8 cellular contexts compared by ENCODE assay signal in the genomic region with DNA sequence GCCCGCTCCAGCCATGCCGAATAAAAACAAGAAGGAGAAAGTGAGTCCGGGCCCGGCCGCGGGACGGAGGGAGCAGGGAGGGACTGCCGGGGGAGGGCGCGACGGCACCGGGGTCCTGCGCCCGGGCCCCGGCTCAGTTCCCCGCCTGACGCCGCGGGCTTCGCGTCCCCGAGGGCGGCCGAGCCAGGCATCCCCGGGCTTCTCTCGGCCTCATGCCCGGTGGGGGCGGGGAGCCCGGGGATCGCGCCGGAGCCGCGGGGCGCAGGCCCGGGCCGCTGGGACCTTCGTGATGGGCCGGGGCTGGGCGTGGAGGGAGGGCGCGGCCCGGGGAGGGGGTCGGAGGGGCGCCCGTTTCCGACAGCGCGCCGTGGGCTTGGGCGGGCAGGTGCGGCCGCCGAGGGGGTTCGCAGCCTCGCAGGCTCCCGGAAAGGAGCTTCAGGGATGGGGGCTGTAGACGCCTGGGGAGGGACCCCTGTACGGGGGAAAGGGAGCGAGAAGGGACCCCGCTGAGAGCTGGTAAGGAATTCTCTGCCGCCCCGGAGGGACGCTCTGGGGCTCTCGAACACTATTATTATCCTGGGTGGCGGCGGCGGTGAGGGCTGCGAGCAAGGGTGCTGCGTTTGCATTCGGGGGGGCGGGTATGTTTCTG. TPM values are rescaled to one million over a fixed set of nuclear protein-coding genes. Genes with fewer than 3 reads are reported as not detected.
DNase-seq lines count a peak whose midpoint lies in the region; ATAC-seq, FAIRE-seq and TF ChIP-seq lines count a peak whose summit lies in the region.

No MANE protein-coding gene starts in this region.

- H3K9me3 ChIP-seq in A549, result no peaks in the 10 kb centered on the region
- H3K9me3 ChIP-seq in liver (ENCODE audit: control insufficient read depth in 4 of 4, low read length in 3 of 4), result no peaks in the 10 kb centered on the region

- peak overlapping the region; percentile 77 to 93 for H3K27ac ChIP-seq in A549
- peak overlapping the region; percentile 40 to 62 for H3K27ac ChIP-seq in liver (ENCODE audit: low read depth in 1 of 2, low read length in 2 of 2)

- H3K36me3 ChIP-seq in bronchial epithelial cell (ENCODE audit: control insufficient read depth, insufficient read depth, low read length) (no peaks in the 10 kb centered on the region), liver (ENCODE audit: control insufficient read depth in 4 of 4, insufficient read depth in 3 of 4, low read depth in 1 of 4, low read length in 3 of 4) (peaks cover 0 to 4% (median 1%) of the 10 kb centered on the region in 4 donors)

- ATAC-seq in A549 (0 out of 6 replicates have a peak, but pooled peaks of 1 of the 2 experiments have one; percentile 12), GM18861 (IDR thresholded peaks at IDR 0.05; ENCODE audit: unreplicated experiment) (peak; percentile 25), HG03097 (IDR thresholded peaks at IDR 0.05; ENCODE audit: low FRiP score, unreplicated experiment) (peak; percentile 11)

- H3K4me2 ChIP-seq in A549, result peak overlapping the region; percentile 96

- no peak for TF ChIP-seq EP300 in A549 (IDR thresholded peaks at IDR 0.05)

- CTCF ChIA-PET in A549 (lab: Yijun Ruan, JAX), result interaction anchor here (0.6 to 2.2 kb wide), 5 partner anchors 9 to 200 kb away, joined by 3 to 17 read pairs (median 3); no protein-coding TSS in a partner anchor

- TF ChIP-seq POLR2A in A549 (IDR thresholded peaks at IDR 0.05; ENCODE audit: low read length), result no peak

- TF ChIP-seq RAD21 in A549 (conservative IDR thresholded peaks at IDR 0.05 in 1 of 2, IDR thresholded peaks at IDR 0.05 in 1 of 2), result no peak
- no peak for TF ChIP-seq RAD21 in liver (IDR thresholded peaks at IDR 0.05)

- H3K4me3 ChIP-seq in A549, result peak overlapping the region; percentile 82
- H3K4me3 ChIP-seq in bronchial epithelial cell (ENCODE audit: low read depth, low read length), result peak overlapping the region; percentile 58
- peak overlapping the region; percentile 62 to 72 (median 65) for H3K4me3 ChIP-seq in liver (ENCODE audit: low read depth in 1 of 3, low read length in 3 of 3)

- 2% methylated on average over 23 of the region's 72 CpGs for WGBS in A549 (ENCODE audit: missing lambda C conversion rate)
- under 1% methylated on average over 72 of the region's 72 CpGs for WGBS in liver

- H3K9ac ChIP-seq in liver (ENCODE audit: low read depth in 1 of 2, low read length in 2 of 2), result peak overlapping the region; percentile 10 to 63

- FAIRE-seq in A549 (lab: Jason Lieb, UNC) (no peak), bronchial epithelial cell (lab: Jason Lieb, UNC) (no peak)

- H3K27me3 ChIP-seq in bronchial epithelial cell (ENCODE audit: control insufficient read depth, insufficient read depth, low read length) (no peaks in the 10 kb centered on the region), liver (ENCODE audit: control insufficient read depth in 4 of 4, insufficient read depth in 4 of 4, low read length in 3 of 4) (no peaks in the 10 kb centered on the region)

- POLR2A ChIA-PET in A549 (lab: Yijun Ruan, JAX), result interaction anchor here (1.2 kb wide), 1 partner anchor 47 kb away, joined by 5 read pairs; no protein-coding TSS in a partner anchor

- DNase-seq in A549 (ENCODE audit: low read depth in 1 of 2, low spot score in 1 of 2) (peak in 1 of 2 experiments; percentile 57), T-helper 9 cell (peak; percentile 40), bronchial epithelial cell (ENCODE audit: low read depth) (no peak), foreskin melanocyte (no peak)
- peak in 2 of 3 experiments; percentile 28 to 39 for DNase-seq in stimulated activated CD4-positive, alpha-beta T cell treated with anti-CD3 and anti-CD28 coated beads, TNF-alpha, amount 100 ng/mL, for 24 hours (ENCODE audit: low read depth in 3 of 3)

- no peak for TF ChIP-seq CTCF in A549 (IDR thresholded peaks at IDR 0.05)
- TF ChIP-seq CTCF in bronchial epithelial cell (IDR thresholded peaks at IDR 0.05; ENCODE audit: insufficient read depth, low read length, severe bottlenecking), result no peak
- no peak for TF ChIP-seq CTCF in liver (IDR thresholded peaks at IDR 0.05; ENCODE audit: low read depth, low read length, missing input control)

- H3K4me1 ChIP-seq in A549, result peaks cover 8% of the 10 kb centered on the region; the same call in 1 of the 3 replicates
- H3K4me1 ChIP-seq in liver (ENCODE audit: control insufficient read depth in 4 of 4, insufficient read depth in 4 of 4, low read length in 3 of 4), result peaks cover 0 to 19% (median 8%) of the 10 kb centered on the region in 4 donors

TF ChIP-seq in A549, 52 proteins besides CTCF, POLR2A, EP300 and RAD21 (continues in another document):
- TF ChIP-seq, protein P1, sequence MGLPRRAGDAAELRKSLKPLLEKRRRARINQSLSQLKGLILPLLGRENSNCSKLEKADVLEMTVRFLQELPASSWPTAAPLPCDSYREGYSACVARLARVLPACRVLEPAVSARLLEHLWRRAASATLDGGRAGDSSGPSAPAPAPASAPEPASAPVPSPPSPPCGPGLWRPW (IDR thresholded peaks at IDR 0.05), result no peak
- no peak for TF ChIP-seq EHMT2 (IDR thresholded peaks at IDR 0.05; ENCODE audit: low read depth)
- TF ChIP-seq, protein P2, sequence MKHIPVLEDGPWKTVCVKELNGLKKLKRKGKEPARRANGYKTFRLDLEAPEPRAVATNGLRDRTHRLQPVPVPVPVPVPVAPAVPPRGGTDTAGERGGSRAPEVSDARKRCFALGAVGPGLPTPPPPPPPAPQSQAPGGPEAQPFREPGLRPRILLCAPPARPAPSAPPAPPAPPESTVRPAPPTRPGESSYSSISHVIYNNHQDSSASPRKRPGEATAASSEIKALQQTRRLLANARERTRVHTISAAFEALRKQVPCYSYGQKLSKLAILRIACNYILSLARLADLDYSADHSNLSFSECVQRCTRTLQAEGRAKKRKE (CRISPR knock-in tag; IDR thresholded peaks at IDR 0.05; ENCODE audit: low read depth), result no peak

TF ChIP-seq in liver, 16 proteins besides CTCF, POLR2A, EP300 and RAD21:
- TF ChIP-seq FOXA2 (IDR thresholded peaks at IDR 0.05), result no peak
- no peak for TF ChIP-seq ZBTB33 (IDR thresholded peaks at IDR 0.05)
- no peak for TF ChIP-seq HNF4G (IDR thresholded peaks at IDR 0.05)
- no peak for TF ChIP-seq JUND (IDR thresholded peaks at IDR 0.05)
- TF ChIP-seq TAF1 (conservative IDR thresholded peaks at IDR 0.05), result no peak
- TF ChIP-seq, protein P3, sequence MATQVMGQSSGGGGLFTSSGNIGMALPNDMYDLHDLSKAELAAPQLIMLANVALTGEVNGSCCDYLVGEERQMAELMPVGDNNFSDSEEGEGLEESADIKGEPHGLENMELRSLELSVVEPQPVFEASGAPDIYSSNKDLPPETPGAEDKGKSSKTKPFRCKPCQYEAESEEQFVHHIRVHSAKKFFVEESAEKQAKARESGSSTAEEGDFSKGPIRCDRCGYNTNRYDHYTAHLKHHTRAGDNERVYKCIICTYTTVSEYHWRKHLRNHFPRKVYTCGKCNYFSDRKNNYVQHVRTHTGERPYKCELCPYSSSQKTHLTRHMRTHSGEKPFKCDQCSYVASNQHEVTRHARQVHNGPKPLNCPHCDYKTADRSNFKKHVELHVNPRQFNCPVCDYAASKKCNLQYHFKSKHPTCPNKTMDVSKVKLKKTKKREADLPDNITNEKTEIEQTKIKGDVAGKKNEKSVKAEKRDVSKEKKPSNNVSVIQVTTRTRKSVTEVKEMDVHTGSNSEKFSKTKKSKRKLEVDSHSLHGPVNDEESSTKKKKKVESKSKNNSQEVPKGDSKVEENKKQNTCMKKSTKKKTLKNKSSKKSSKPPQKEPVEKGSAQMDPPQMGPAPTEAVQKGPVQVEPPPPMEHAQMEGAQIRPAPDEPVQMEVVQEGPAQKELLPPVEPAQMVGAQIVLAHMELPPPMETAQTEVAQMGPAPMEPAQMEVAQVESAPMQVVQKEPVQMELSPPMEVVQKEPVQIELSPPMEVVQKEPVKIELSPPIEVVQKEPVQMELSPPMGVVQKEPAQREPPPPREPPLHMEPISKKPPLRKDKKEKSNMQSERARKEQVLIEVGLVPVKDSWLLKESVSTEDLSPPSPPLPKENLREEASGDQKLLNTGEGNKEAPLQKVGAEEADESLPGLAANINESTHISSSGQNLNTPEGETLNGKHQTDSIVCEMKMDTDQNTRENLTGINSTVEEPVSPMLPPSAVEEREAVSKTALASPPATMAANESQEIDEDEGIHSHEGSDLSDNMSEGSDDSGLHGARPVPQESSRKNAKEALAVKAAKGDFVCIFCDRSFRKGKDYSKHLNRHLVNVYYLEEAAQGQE (IDR thresholded peaks at IDR 0.05), result no peak
- TF ChIP-seq HNF4A (conservative IDR thresholded peaks at IDR 0.05), result no peak
- TF ChIP-seq MAX (IDR thresholded peaks at IDR 0.05), result no peak

RNA-seq across cellular contexts. Expression of gene PPP2R5C, which starts 0.5 kb away (rescaled TPM):
- 133 and 150 TPM in 2 replicates for polyA plus RNA-seq in A549 (2011; rRNA removed)
- 38.6 and 39.4 TPM in 2 replicates for polyA plus RNA-seq in A549 (2012; cell fraction: cytosol; rRNA removed)
- 30.7 and 45.7 TPM in 2 replicates for polyA plus RNA-seq in A549 (2012; cell fraction: nucleus; rRNA removed)
- polyA plus RNA-seq in A549 (2017; fragmentation: RNase III; extraction: RNeasy Plus Mini Kit Qiagen cat#74134 plus additional on column Dnase treatment), result 73.7 to 75.3 TPM (median 74.8 TPM) in 3 replicates
- 85.5 and 89.5 TPM in 2 replicates for polyA minus RNA-seq in A549 (2011; rRNA and poly(A)+ RNA removed)
- total RNA-seq in bronchial epithelial cell, result 71.3 and 104 TPM in 2 replicates
- 10 to 100 TPM; 48.2 to 52.3 TPM for total RNA-seq in liver
- polyA plus RNA-seq in liver, result 10 to 100 TPM; 33.5 to 39.6 TPM

Comparison
In these comparisons a context has a peak if more than half of its experiments do, and no peak if none do; other contexts are left out.
1. DNase-seq: peak in T-helper 9 cell (single experiment) and stimulated activated CD4-positive, alpha-beta T cell treated with anti-CD3 and anti-CD28 coated beads, TNF-alpha, amount 100 ng/mL, for 24 hours (2 of 3); none in bronchial epithelial cell (single experiment) and foreskin melanocyte (single experiment).
2. Peak in every context shown above with its lines, with median percentiles within 50 percentile points of each other: H3K4me3 ChIP-seq.